Comparison of ENCODE assay signal across 1 cellular context in the genomic region with DNA sequence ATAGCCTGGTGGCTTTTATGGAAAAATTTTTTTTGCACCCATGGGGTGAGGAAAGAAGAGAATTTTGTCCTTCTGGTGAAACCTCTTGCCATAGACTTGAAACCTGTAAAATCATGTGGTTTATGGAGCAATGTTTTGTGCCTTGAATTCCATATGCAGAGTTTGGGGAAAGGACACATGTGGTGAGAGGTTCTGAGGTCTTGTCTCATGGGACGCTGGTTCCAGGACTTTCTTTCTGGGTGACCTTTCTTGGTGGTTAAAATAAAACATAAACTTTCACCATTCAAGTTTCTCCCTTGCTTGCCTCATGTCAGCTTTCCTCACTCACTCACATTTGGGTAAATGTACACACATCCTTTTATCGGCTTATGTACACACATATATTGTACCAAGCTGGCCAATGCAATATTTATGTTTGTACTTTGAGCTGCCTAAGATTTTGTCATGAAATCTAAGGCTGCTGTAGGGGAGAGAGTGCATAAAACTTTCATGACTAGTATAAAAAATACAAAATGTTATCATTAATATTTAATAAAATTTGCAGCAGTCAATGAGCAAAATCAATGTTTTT.
TF ChIP-seq lines count a peak whose summit lies in the region.

No MANE protein-coding gene starts in this region.

TF ChIP-seq in GM23338, 12 proteins besides CTCF, POLR2A, EP300 and RAD21 (continued from another document):
- TF ChIP-seq, protein P1, sequence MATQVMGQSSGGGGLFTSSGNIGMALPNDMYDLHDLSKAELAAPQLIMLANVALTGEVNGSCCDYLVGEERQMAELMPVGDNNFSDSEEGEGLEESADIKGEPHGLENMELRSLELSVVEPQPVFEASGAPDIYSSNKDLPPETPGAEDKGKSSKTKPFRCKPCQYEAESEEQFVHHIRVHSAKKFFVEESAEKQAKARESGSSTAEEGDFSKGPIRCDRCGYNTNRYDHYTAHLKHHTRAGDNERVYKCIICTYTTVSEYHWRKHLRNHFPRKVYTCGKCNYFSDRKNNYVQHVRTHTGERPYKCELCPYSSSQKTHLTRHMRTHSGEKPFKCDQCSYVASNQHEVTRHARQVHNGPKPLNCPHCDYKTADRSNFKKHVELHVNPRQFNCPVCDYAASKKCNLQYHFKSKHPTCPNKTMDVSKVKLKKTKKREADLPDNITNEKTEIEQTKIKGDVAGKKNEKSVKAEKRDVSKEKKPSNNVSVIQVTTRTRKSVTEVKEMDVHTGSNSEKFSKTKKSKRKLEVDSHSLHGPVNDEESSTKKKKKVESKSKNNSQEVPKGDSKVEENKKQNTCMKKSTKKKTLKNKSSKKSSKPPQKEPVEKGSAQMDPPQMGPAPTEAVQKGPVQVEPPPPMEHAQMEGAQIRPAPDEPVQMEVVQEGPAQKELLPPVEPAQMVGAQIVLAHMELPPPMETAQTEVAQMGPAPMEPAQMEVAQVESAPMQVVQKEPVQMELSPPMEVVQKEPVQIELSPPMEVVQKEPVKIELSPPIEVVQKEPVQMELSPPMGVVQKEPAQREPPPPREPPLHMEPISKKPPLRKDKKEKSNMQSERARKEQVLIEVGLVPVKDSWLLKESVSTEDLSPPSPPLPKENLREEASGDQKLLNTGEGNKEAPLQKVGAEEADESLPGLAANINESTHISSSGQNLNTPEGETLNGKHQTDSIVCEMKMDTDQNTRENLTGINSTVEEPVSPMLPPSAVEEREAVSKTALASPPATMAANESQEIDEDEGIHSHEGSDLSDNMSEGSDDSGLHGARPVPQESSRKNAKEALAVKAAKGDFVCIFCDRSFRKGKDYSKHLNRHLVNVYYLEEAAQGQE (IDR thresholded peaks at IDR 0.05; ENCODE audit: unreplicated experiment): no peak
- TF ChIP-seq EZH2 (IDR thresholded peaks at IDR 0.05; ENCODE audit: low read depth, unreplicated experiment) (no peak), EZH2phosphoT487 (IDR thresholded peaks at IDR 0.05; ENCODE audit: unreplicated experiment) (no peak), NANOG (IDR thresholded peaks at IDR 0.05; ENCODE audit: borderline replicate concordance) (no peak), ZNF331 (CRISPR knock-in tag; IDR thresholded peaks at IDR 0.05; ENCODE audit: low read depth) (no peak), POLR2AphosphoS5 (IDR thresholded peaks at IDR 0.05; ENCODE audit: low read depth) (no peak)
- TF ChIP-seq, protein P2, sequence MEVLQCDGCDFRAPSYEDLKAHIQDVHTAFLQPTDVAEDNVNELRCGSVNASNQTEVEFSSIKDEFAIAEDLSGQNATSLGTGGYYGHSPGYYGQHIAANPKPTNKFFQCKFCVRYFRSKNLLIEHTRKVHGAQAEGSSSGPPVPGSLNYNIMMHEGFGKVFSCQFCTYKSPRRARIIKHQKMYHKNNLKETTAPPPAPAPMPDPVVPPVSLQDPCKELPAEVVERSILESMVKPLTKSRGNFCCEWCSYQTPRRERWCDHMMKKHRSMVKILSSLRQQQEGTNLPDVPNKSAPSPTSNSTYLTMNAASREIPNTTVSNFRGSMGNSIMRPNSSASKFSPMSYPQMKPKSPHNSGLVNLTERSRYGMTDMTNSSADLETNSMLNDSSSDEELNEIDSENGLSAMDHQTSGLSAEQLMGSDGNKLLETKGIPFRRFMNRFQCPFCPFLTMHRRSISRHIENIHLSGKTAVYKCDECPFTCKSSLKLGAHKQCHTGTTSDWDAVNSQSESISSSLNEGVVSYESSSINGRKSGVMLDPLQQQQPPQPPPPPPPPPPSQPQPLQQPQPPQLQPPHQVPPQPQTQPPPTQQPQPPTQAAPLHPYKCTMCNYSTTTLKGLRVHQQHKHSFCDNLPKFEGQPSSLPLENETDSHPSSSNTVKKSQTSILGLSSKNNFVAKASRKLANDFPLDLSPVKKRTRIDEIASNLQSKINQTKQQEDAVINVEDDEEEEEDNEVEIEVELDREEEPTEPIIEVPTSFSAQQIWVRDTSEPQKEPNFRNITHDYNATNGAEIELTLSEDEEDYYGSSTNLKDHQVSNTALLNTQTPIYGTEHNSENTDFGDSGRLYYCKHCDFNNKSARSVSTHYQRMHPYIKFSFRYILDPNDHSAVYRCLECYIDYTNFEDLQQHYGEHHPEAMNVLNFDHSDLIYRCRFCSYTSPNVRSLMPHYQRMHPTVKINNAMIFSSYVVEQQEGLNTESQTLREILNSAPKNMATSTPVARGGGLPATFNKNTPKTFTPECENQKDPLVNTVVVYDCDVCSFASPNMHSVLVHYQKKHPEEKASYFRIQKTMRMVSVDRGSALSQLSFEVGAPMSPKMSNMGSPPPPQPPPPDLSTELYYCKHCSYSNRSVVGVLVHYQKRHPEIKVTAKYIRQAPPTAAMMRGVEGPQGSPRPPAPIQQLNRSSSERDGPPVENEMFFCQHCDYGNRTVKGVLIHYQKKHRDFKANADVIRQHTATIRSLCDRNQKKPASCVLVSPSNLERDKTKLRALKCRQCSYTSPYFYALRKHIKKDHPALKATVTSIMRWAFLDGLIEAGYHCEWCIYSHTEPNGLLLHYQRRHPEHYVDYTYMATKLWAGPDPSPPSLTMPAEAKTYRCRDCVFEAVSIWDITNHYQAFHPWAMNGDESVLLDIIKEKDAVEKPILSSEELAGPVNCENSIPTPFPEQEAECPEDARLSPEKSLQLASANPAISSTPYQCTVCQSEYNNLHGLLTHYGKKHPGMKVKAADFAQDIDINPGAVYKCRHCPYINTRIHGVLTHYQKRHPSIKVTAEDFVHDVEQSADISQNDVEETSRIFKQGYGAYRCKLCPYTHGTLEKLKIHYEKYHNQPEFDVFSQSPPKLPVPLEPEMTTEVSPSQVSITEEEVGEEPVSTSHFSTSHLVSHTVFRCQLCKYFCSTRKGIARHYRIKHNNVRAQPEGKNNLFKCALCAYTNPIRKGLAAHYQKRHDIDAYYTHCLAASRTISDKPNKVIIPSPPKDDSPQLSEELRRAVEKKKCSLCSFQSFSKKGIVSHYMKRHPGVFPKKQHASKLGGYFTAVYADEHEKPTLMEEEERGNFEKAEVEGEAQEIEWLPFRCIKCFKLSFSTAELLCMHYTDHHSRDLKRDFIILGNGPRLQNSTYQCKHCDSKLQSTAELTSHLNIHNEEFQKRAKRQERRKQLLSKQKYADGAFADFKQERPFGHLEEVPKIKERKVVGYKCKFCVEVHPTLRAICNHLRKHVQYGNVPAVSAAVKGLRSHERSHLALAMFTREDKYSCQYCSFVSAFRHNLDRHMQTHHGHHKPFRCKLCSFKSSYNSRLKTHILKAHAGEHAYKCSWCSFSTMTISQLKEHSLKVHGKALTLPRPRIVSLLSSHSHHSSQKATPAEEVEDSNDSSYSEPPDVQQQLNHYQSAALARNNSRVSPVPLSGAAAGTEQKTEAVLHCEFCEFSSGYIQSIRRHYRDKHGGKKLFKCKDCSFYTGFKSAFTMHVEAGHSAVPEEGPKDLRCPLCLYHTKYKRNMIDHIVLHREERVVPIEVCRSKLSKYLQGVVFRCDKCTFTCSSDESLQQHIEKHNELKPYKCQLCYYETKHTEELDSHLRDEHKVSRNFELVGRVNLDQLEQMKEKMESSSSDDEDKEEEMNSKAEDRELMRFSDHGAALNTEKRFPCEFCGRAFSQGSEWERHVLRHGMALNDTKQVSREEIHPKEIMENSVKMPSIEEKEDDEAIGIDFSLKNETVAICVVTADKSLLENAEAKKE (CRISPR knock-in tag; IDR thresholded peaks at IDR 0.05): no peak
TF ChIP-seq in GM23338: peak in this region for 0.
